Comparison of ENCODE assay signal across 1 cellular context in the genomic region with DNA sequence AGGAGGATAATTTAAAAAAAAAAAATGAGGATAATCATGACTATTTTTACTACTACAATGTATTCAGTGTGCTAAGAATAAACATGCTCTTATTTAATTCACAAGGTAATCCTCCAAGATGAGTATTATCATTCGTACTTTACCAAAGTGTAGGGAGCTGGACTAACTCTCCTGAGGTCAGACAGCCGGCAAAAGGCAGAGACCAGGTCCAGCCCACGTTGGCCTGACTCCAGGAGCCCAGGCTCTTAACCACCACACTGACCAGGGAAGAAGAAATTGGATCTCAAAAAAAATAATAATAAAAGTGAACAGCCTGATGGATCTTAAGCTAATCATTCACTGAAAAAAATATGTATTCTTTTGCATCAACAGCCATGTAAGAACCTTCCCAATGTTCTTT.
TF ChIP-seq lines count a peak whose summit lies in the region.

No MANE protein-coding gene starts in this region.

TF ChIP-seq in GM23338, 12 proteins besides CTCF, POLR2A, EP300 and RAD21 (continued from another document):
- TF ChIP-seq ZNF462 (CRISPR knock-in tag; IDR thresholded peaks at IDR 0.05) = no peak
- no peak for TF ChIP-seq CREB1 (CRISPR knock-in tag; IDR thresholded peaks at IDR 0.05; ENCODE audit: low read depth)
- no peak for TF ChIP-seq NANOG (IDR thresholded peaks at IDR 0.05; ENCODE audit: borderline replicate concordance)
- TF ChIP-seq POLR2AphosphoS5 (IDR thresholded peaks at IDR 0.05; ENCODE audit: low read depth) = no peak
- no peak for TF ChIP-seq JUNB (IDR thresholded peaks at IDR 0.05; ENCODE audit: unreplicated experiment)
